Comparison of ENCODE assay signal across 33 cellular contexts in the genomic region with DNA sequence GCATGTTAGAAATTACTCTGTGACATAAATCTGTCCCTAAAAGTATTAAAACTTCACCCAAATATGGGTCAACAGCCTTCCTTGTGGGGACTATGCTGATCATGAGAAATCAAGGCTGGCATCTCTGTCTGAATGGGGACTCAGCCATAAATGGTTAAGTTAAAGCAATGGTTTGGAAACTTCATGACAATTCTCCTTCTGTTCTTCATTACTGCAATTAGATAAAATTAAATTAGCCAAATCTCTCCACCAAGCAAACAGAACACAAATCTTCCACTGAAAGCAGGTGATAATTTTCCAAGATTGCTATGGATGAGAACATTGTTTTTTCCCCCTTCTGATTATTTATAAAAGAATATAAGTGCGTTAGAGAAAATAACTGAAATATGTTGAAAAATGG.
"Had no signal": no experiment of that assay in that cellular context is flagged by ENCODE, and none has a peak within 500 bp of the region (broad histone marks: within the 10 kb centered on the region; RNA-seq: fewer than 3 reads in every experiment).

No MANE protein-coding gene starts in this region.

- DNase-seq: activated effector memory CD4-positive, alpha-beta T cell treated with anti-CD3 and anti-CD28 coated beads, Interleukin-2, amount 50 U/mL, for 16 hours; activated gamma-delta T cell; activated gamma-delta T cell treated with Interleukin-2 at 50 U/mL for 16 hours; activated naive CD4-positive, alpha-beta T cell; activated naive CD4-positive, alpha-beta T cell treated with anti-CD3 and anti-CD28 coated beads for 36 hours; activated naive CD4-positive, alpha-beta T cell treated with anti-CD3 and anti-CD28 coated beads, Interleukin-2, amount 10 ng/mL, durations not matched to agents 7 days and 5 days; activated naive CD4-positive, alpha-beta T cell treated with anti-CD3 and anti-CD28 coated beads, Interleukin-2, amount 50 U/mL, for 16 hours; activated naive CD4-positive, alpha-beta T cell treated with Interleukin-2 at 50 U/mL for 16 hours; activated naive CD8-positive, alpha-beta T cell treated with anti-CD3 and anti-CD28 coated beads for 36 hours; activated naive CD8-positive, alpha-beta T cell treated with anti-CD3 and anti-CD28 coated beads, Interleukin-2, amount 10 ng/mL, durations not matched to agents 7 days and 5 days; activated naive CD8-positive, alpha-beta T cell treated with anti-CD3 and anti-CD28 coated beads, Interleukin-2, amount 50 U/mL, for 24 hours; activated T-cell treated with anti-CD3 and anti-CD28 coated beads, Interleukin-2, amount 50 U/mL, for 24 hours; activated T-cell treated with anti-CD3 and anti-CD28 coated beads, Interleukin-2, amount 50 U/mL, for 4 hours; activated T-cell treated with anti-CD3 and anti-CD28 coated beads, Interleukin-2, amount 50 U/mL, for 48 hours; activated T-cell treated with anti-CD3 and anti-CD28 coated beads, Interleukin-2, amount 50 U/mL, for 72 hours; adrenal gland; amniotic stem cell; amygdala; anterior cingulate cortex; aorta; body of pancreas; brain microvascular endothelial cell; caudate nucleus; central memory CD4-positive, alpha-beta T cell; cerebellar nuclear complex had no signal

- H3K9me3 ChIP-seq: adrenal gland, ascending aorta, body of pancreas, breast epithelium had no signal

- H3K4me1 ChIP-seq: adrenal gland, ascending aorta, body of pancreas, breast epithelium had no signal

- ATAC-seq: activated naive CD4-positive, alpha-beta T cell treated with anti-CD3 and anti-CD28 coated beads, Interleukin-2, amount 50 U/mL, for 72 hours; activated naive CD8-positive, alpha-beta T cell treated with anti-CD3 and anti-CD28 coated beads, Interleukin-2, amount 50 U/mL, for 24 hours; activated T-cell treated with anti-CD3 and anti-CD28 coated beads, Interleukin-2, amount 50 U/mL, for 4 hours; activated T-cell treated with anti-CD3 and anti-CD28 coated beads, Interleukin-2, amount 50 U/mL, for 72 hours; activated T-helper 17 cell treated with anti-CD3 and anti-CD28 coated beads, Interleukin-2, amount 50 U/mL, for 72 hours; body of pancreas had no signal

- H3K27me3 ChIP-seq: adrenal gland, ascending aorta, body of pancreas, brain microvascular endothelial cell, breast epithelium, cardiac muscle cell had no signal

- FAIRE-seq: astrocyte, bronchial epithelial cell, colon had no signal

- H3K4me3 ChIP-seq: adrenal gland, ascending aorta, body of pancreas, breast epithelium, cardiac muscle cell had no signal

- H3K36me3 ChIP-seq: adrenal gland, ascending aorta, brain microvascular endothelial cell, breast epithelium, cardiac muscle cell had no signal

- H3K27ac ChIP-seq: adrenal gland, ascending aorta, body of pancreas, brain microvascular endothelial cell, breast epithelium, cardiac muscle cell had no signal
